16 cellular contexts compared by ENCODE assay signal in the genomic region with DNA sequence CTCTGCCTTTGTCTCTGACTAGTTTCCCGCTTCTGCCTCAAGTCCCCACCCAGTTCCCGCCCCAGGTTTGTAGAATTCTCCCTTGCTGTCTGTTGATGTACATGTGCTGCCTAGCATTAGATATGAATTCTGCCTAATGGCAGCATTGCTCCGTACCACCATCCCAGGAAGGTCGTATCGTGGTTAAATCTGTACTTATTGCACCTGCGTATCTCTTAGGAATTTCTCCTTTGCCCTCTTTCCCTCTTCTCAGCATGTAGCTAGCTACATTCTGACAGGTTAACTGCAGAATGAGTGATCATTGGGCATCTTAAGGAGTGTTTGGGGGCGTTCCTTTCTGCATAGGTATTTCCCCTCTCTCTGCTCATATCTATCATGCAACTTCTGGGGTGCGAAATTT.
DNase-seq lines count a peak whose midpoint lies in the region; ATAC-seq, FAIRE-seq and TF ChIP-seq lines count a peak whose summit lies in the region.
"Had no signal": no experiment of that assay in that cellular context is flagged by ENCODE, and none has a peak within 500 bp of the region (broad histone marks: within the 10 kb centered on the region; RNA-seq: fewer than 3 reads in every experiment).

No MANE protein-coding gene starts in this region.

- H3K9ac ChIP-seq in Loucy (ENCODE audit: low read depth, low read length, poor library complexity, severe bottlenecking): no peak overlapping the region
- no peak overlapping the region for H3K9ac ChIP-seq in H1 (replicated peaks in 1 of 4; ENCODE audit: extremely low read depth in 1 of 4, low read depth in 3 of 4, low read length in 3 of 4)
- no peak overlapping the region for H3K9ac ChIP-seq in trophoblast cell (ENCODE audit: low read length)

- no peaks in the 10 kb centered on the region for H3K9me2 ChIP-seq in Loucy (replicated peaks; ENCODE audit: low read depth, low read length)

- H4K12ac ChIP-seq in trophoblast cell (ENCODE audit: low read depth, low read length): no peak overlapping the region

- no peak overlapping the region for H4K5ac ChIP-seq in H1 (ENCODE audit: insufficient read length, low read depth, low read length)

- H3K4ac ChIP-seq in H1 (replicated peaks; ENCODE audit: insufficient read length, low read depth, low read length) (no peak overlapping the region), trophoblast cell (ENCODE audit: low read depth, low read length) (no peak overlapping the region)

- H2AK5ac ChIP-seq in H1 (ENCODE audit: low read depth, low read length) (no peak overlapping the region), trophoblast cell (ENCODE audit: low read length) (no peak overlapping the region)

- H2BK5ac ChIP-seq in H1 (ENCODE audit: low read depth, low read length) (no peak overlapping the region), trophoblast cell (ENCODE audit: low read depth, low read length, poor library complexity) (no peak overlapping the region)

- no peaks in the 10 kb centered on the region for H3K27me3 Mint-ChIP-seq in stimulated activated naive B cell treated with anti-CD40 and anti-IgM and Interleukin-4, amounts not matched to agents 10 μg/mL and 1 μg/mL and 100 μg/mL, for 72 hours
- H3K27me3 Mint-ChIP-seq: CD4-positive, alpha-beta memory T cell had no signal

- H3K23ac ChIP-seq in H1 (ENCODE audit: insufficient read length): no peak overlapping the region
- no peak overlapping the region for H3K23ac ChIP-seq in trophoblast cell (ENCODE audit: low read length)

- H3K36me3 ChIP-seq in Loucy (ENCODE audit: insufficient read depth, low read length) (no peaks in the 10 kb centered on the region), H1 (ENCODE audit: control insufficient read depth in 2 of 4, insufficient read depth in 4 of 4, low read length in 3 of 4) (no peaks in the 10 kb centered on the region), trophoblast cell (ENCODE audit: control insufficient read depth in 1 of 2, insufficient read depth in 2 of 2, low read length in 2 of 2) (no peaks in the 10 kb centered on the region)
- H3K36me3 ChIP-seq: HAP-1 had no signal

- H3K4me1 ChIP-seq in Loucy (ENCODE audit: insufficient read depth, low read length, poor library complexity, severe bottlenecking) (no peaks in the 10 kb centered on the region), H1 (replicated peaks in 1 of 4; ENCODE audit: control insufficient read depth in 3 of 4, insufficient read depth in 4 of 4, low read length in 3 of 4) (peaks cover 3 to 14% (median 5%) of the 10 kb centered on the region in 4 experiments; a peak in 3 of 7 replicates), trophoblast cell (ENCODE audit: control insufficient read depth in 1 of 2, insufficient read depth in 2 of 2, low read length in 2 of 2) (no peaks in the 10 kb centered on the region)
- H3K4me1 ChIP-seq: HAP-1 had no signal

- 0 out of 2 replicates have a peak overlapping the region, but pooled peaks have one; percentile 56 for H2BK20ac ChIP-seq in H1 (ENCODE audit: low read length)

- H3K4me3 ChIP-seq in Loucy (ENCODE audit: low read length, poor library complexity, severe bottlenecking) (peak overlapping the region; percentile 82), H1 (ENCODE audit: extremely low read depth in 1 of 4, insufficient read depth in 2 of 4, low read depth in 3 of 4, low read length in 4 of 4) (no peak overlapping the region), trophoblast cell (ENCODE audit: low read depth, low read length) (no peak overlapping the region)
- H3K4me3 ChIP-seq: HAP-1 had no signal

- TF ChIP-seq CTCF in Loucy (conservative IDR thresholded peaks at IDR 0.05; ENCODE audit: low read length) (no peak), H1 (IDR thresholded peaks at IDR 0.05; ENCODE audit: control extremely low read depth in 1 of 3, insufficient read depth in 1 of 3, low read depth in 1 of 3, low read length in 3 of 3) (no peak)

- H3K79me1 ChIP-seq in H1 (ENCODE audit: low read depth, low read length): no peaks in the 10 kb centered on the region
- no peaks in the 10 kb centered on the region for H3K79me1 ChIP-seq in trophoblast cell (ENCODE audit: low read length)

- H3K27me3 ChIP-seq in Loucy (ENCODE audit: insufficient read depth, low read length, poor library complexity, severe bottlenecking): no peaks in the 10 kb centered on the region
- peaks cover 0 to 1% (median 0%) of the 10 kb centered on the region in 4 experiments; a peak in 1 of 7 replicates for H3K27me3 ChIP-seq in H1 (replicated peaks in 1 of 4; ENCODE audit: control insufficient read depth in 3 of 4, extremely low read depth in 1 of 4, insufficient read depth in 3 of 4, low read length in 3 of 4)
- no peaks in the 10 kb centered on the region for H3K27me3 ChIP-seq in trophoblast cell (ENCODE audit: insufficient read depth, low read length)

- no peak for TF ChIP-seq EP300 in H1 (IDR thresholded peaks at IDR 0.05; ENCODE audit: borderline replicate concordance in 1 of 2, low read depth in 2 of 2, low read length in 2 of 2)

- no peak for TF ChIP-seq POLR2A in H1 (IDR thresholded peaks at IDR 0.05; ENCODE audit: control extremely low read depth in 1 of 2, low read depth in 2 of 2, low read length in 2 of 2)

- FAIRE-seq in H1 (lab: Jason Lieb, UNC): no peak
- FAIRE-seq: G401.6, GM12892 had no signal

- no peaks in the 10 kb centered on the region for H4K20me1 ChIP-seq in Loucy (ENCODE audit: insufficient read depth, low read length, poor library complexity, severe bottlenecking)
- no peaks in the 10 kb centered on the region for H4K20me1 ChIP-seq in H1 (replicated peaks in 1 of 2; ENCODE audit: control insufficient read depth in 1 of 2, insufficient read depth in 2 of 2, low read length in 2 of 2)

- 0 out of 2 replicates have a peak, but pooled peaks cover 3% of the 10 kb centered on the region for H3F3A ChIP-seq in Loucy (ENCODE audit: low read depth)

- WGBS in H1 (ENCODE audit: extremely low coverage in 1 of 2, insufficient coverage in 1 of 2, insufficient read length in 1 of 2, insufficient replicate concordance in 2 of 2, low coverage in 1 of 2, low lambda C conversion rate in 2 of 2, missing lambda C conversion rate in 1 of 2), 2 experiments: 74% methylated on average over 7 of the region's 8 CpGs; no CpG with 5 or more reads in 1 of the 2 experiments
- WGBS in trophoblast cell (ENCODE audit: extremely low coverage, insufficient coverage, insufficient read length): no CpG with 5 or more reads among the region's 8 CpGs

- H4K91ac ChIP-seq in H1 (replicated peaks; ENCODE audit: insufficient read length, low read length) (no peak overlapping the region), trophoblast cell (ENCODE audit: low read depth, low read length) (no peak overlapping the region)

- H3K4me2 ChIP-seq in Loucy (ENCODE audit: low read depth, low read length, poor library complexity, severe bottlenecking) (peak overlapping the region; percentile 87), H1 (ENCODE audit: insufficient read depth in 1 of 2, low read depth in 2 of 2, low read length in 2 of 2) (peak overlapping the region in 1 of 2 experiments; percentile 40; a peak in 1 of 4 replicates), trophoblast cell (ENCODE audit: low read length) (no peak overlapping the region)

- H3K27ac Mint-ChIP-seq in stimulated activated naive B cell treated with anti-CD40 and anti-IgM and Interleukin-4, amounts not matched to agents 10 μg/mL and 1 μg/mL and 100 μg/mL, for 72 hours: no peak overlapping the region
- H3K27ac Mint-ChIP-seq: CD4-positive, alpha-beta memory T cell; HFFc6 had no signal

- H3K14ac ChIP-seq in H1 (ENCODE audit: insufficient read length): no peak overlapping the region
- no peak overlapping the region for H3K14ac ChIP-seq in trophoblast cell (ENCODE audit: low read length)

- no peak for ATAC-seq in stimulated activated naive B cell treated with anti-CD40 and anti-IgM and Interleukin-4, amounts not matched to agents 10 μg/mL and 1 μg/mL and 100 μg/mL, for 72 hours (replicated peaks)

- no peak overlapping the region for H3K4me3 Mint-ChIP-seq in stimulated activated naive B cell treated with anti-CD40 and anti-IgM and Interleukin-4, amounts not matched to agents 10 μg/mL and 1 μg/mL and 100 μg/mL, for 72 hours
- H3K4me3 Mint-ChIP-seq: CD4-positive, alpha-beta memory T cell; HFFc6 had no signal

- H2BK120ac ChIP-seq in H1 (replicated peaks; ENCODE audit: low read depth, low read length) (no peak overlapping the region), trophoblast cell (ENCODE audit: insufficient read depth, low read length, poor library complexity) (no peak overlapping the region)

- H3K27ac ChIP-seq in H1 (ENCODE audit: low read depth, low read length) (no peak overlapping the region), trophoblast cell (ENCODE audit: low read depth, low read length) (no peak overlapping the region)

- CTCF ChIA-PET in H1 (lab: Charles Lee; ENCODE audit: partially characterized antibody): no interaction called here

- no peak overlapping the region for H3K56ac ChIP-seq in H1 (replicated peaks; ENCODE audit: insufficient read length, low read depth, low read length)

- H3K79me2 ChIP-seq in Loucy (ENCODE audit: insufficient read depth, low read length) (peaks cover 13% of the 10 kb centered on the region), H1 (ENCODE audit: control insufficient read depth in 1 of 2, insufficient read depth in 2 of 2, low read length in 2 of 2) (no peaks in the 10 kb centered on the region), trophoblast cell (ENCODE audit: control insufficient read depth, insufficient read depth, low read length, poor library complexity) (no peaks in the 10 kb centered on the region)

- no peaks in the 10 kb centered on the region for H3K4me1 Mint-ChIP-seq in stimulated activated naive B cell treated with anti-CD40 and anti-IgM and Interleukin-4, amounts not matched to agents 10 μg/mL and 1 μg/mL and 100 μg/mL, for 72 hours
- H3K4me1 Mint-ChIP-seq: CD4-positive, alpha-beta memory T cell had no signal

- no peak overlapping the region for H2AFZ ChIP-seq in Loucy (ENCODE audit: low read length)
- H2AFZ ChIP-seq in H1 (ENCODE audit: low read length): no peak overlapping the region
- no peak overlapping the region for H2AFZ ChIP-seq in trophoblast cell (ENCODE audit: insufficient read depth, low read length, poor library complexity)

- H3K18ac ChIP-seq in H1 (ENCODE audit: extremely low read depth, low read length) (no peak overlapping the region; the same call in 1 of the 2 replicates), trophoblast cell (ENCODE audit: low read length) (no peak overlapping the region)

- no peaks in the 10 kb centered on the region for H3K23me2 ChIP-seq in H1 (ENCODE audit: low read depth, low read length)

- H3K36me3 Mint-ChIP-seq in stimulated activated naive B cell treated with anti-CD40 and anti-IgM and Interleukin-4, amounts not matched to agents 10 μg/mL and 1 μg/mL and 100 μg/mL, for 72 hours: no peaks in the 10 kb centered on the region
- H3K36me3 Mint-ChIP-seq: CD4-positive, alpha-beta memory T cell had no signal

- H3K9me3 Mint-ChIP-seq in stimulated activated naive B cell treated with anti-CD40 and anti-IgM and Interleukin-4, amounts not matched to agents 10 μg/mL and 1 μg/mL and 100 μg/mL, for 72 hours: peaks cover 0 to 3% of the 10 kb centered on the region in 2 donors

- no peak overlapping the region for H4K8ac ChIP-seq in H1 (ENCODE audit: extremely low read depth, insufficient read depth, low read length)
- no peak overlapping the region for H4K8ac ChIP-seq in trophoblast cell (ENCODE audit: low read depth, low read length)

- H3K9me3 ChIP-seq in Loucy (ENCODE audit: insufficient read depth, low read depth, low read length): no peaks in the 10 kb centered on the region
- no peaks in the 10 kb centered on the region for H3K9me3 ChIP-seq in H1 (ENCODE audit: insufficient read depth in 2 of 2, low read depth in 1 of 2, low read length in 1 of 2)
- no peaks in the 10 kb centered on the region for H3K9me3 ChIP-seq in trophoblast cell (ENCODE audit: insufficient read depth, low read depth, low read length)
- H3K9me3 ChIP-seq: HAP-1 had no signal

- POLR2A ChIA-PET in H1 (lab: Charles Lee; ENCODE audit: partially characterized antibody): interaction anchor here (1.2 kb wide), 1 partner anchor 13 kb away, joined by 3 read pairs; no protein-coding TSS in a partner anchor

- no peak overlapping the region for H2BK15ac ChIP-seq in H1 (ENCODE audit: low read length)

- no peak overlapping the region for H2BK12ac ChIP-seq in H1 (ENCODE audit: low read depth, low read length)
- no peak overlapping the region for H2BK12ac ChIP-seq in trophoblast cell (ENCODE audit: low read length)

- DNase-seq in H1 (ENCODE audit: low read depth in 1 of 2, low spot score in 2 of 2) (no peak), trophoblast cell (peak; percentile 74 to 85), inferior parietal cortex (ENCODE audit: extremely low spot score) (no peak), NCI-H82 (lab: John Stamatoyannopoulos, UW) (no peak)
- no peak for DNase-seq in stimulated activated naive B cell treated with anti-CD40 and anti-IgM and Interleukin-4, amounts not matched to agents 10 μg/mL and 1 μg/mL and 100 μg/mL, for 72 hours
- DNase-seq: C1 segment of cervical spinal cord; Calu3; CD4-positive, alpha-beta memory T cell; COR-L47; DMS153; DND-41; HFFc6 had no signal

- no peak for TF ChIP-seq RAD21 in H1 (IDR thresholded peaks at IDR 0.05 in 1 of 2, conservative IDR thresholded peaks at IDR 0.05 in 1 of 2; ENCODE audit: low read depth in 2 of 2, low read length in 2 of 2)

Comparison
In these comparisons a context has a peak if more than half of its experiments do, and no peak if none do; other contexts are left out.
1. DNase-seq: peak in trophoblast cell (2 of 2); none in H1 (0 of 2), inferior parietal cortex (single experiment), stimulated activated naive B cell treated with anti-CD40 and anti-IgM and Interleukin-4, amounts not matched to agents 10 μg/mL and 1 μg/mL and 100 μg/mL, for 72 hours (single experiment) and NCI-H82 (single experiment).